ENCODE assay signal across 10 cellular contexts in the genomic region with DNA sequence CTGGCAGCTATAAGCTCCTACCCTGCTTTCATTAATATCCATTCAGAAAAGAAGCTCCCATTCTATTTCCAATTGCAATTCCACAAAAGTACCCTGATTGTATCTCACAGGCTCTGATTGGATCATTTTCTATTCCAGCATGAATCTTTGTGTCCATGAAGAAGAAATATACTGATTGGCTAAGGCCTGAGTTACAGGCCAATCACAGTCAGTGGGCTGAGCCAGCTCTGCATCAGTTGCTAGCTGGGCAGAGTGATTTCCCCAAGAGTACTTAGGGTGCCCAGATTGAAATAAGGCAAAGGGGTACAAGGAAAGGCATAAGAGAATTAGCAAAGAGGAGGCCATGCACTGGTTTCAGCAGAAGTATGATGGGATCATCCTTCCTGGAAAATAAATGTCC. TPM values are rescaled to one million over a fixed set of nuclear protein-coding genes. Genes with fewer than 3 reads are reported as not detected.
A peak's percentile ranks its signal among the peaks of the same experiment; 100 is the strongest.
DNase-seq lines count a peak whose midpoint lies in the region; ATAC-seq and TF ChIP-seq lines count a peak whose summit lies in the region.
"Had no signal": no experiment of that assay in that cellular context is flagged by ENCODE, and none has a peak within 500 bp of the region (broad histone marks: within the 10 kb centered on the region; RNA-seq: fewer than 3 reads in every experiment).

No MANE protein-coding gene starts in this region.

- peaks cover 11% of the 10 kb centered on the region for H3K4me1 Mint-ChIP-seq in activated naive CD8-positive, alpha-beta T cell treated with anti-CD3 and anti-CD28 coated beads for 36 hours
- H3K4me1 Mint-ChIP-seq in activated naive CD4-positive, alpha-beta T cell treated with anti-CD3 and anti-CD28 coated beads, Interleukin-2, amount 10 ng/mL, durations not matched to agents 7 days and 5 days = no peaks in the 10 kb centered on the region

- H3K4me3 Mint-ChIP-seq in activated naive CD8-positive, alpha-beta T cell treated with anti-CD3 and anti-CD28 coated beads for 36 hours = no peak overlapping the region
- H3K4me3 Mint-ChIP-seq in activated naive CD4-positive, alpha-beta T cell treated with anti-CD3 and anti-CD28 coated beads, Interleukin-2, amount 10 ng/mL, durations not matched to agents 7 days and 5 days = no peak overlapping the region

- no peak overlapping the region for H3K4me2 ChIP-seq in neuronal stem cell (ENCODE audit: insufficient read depth, low read length, poor library complexity, severe bottlenecking)

- H3K14ac ChIP-seq in neuronal stem cell (ENCODE audit: low read length) = no peak overlapping the region

- no peaks in the 10 kb centered on the region for H3K27me3 ChIP-seq in neuronal stem cell (ENCODE audit: control insufficient read depth in 3 of 3, insufficient read depth in 3 of 3, low read depth in 1 of 3, low read length in 3 of 3)

- H3K18ac ChIP-seq in neuronal stem cell (ENCODE audit: low read length) = no peak overlapping the region

- TF ChIP-seq CTCF in coronary artery (IDR thresholded peaks at IDR 0.05) = no peak

- H3K9ac ChIP-seq in neuronal stem cell (ENCODE audit: low read depth, low read length, poor library complexity) = no peak overlapping the region

- no peak overlapping the region for H3K27ac ChIP-seq in neuronal stem cell (replicated peaks; ENCODE audit: low read length)
- no peak overlapping the region for H3K27ac ChIP-seq in coronary artery

- no peak overlapping the region for H2AK5ac ChIP-seq in neuronal stem cell (ENCODE audit: low read depth, low read length)

- H4K91ac ChIP-seq in neuronal stem cell (ENCODE audit: low read depth, low read length, poor library complexity) = no peak overlapping the region

- no peaks in the 10 kb centered on the region for H3K79me1 ChIP-seq in neuronal stem cell (ENCODE audit: low read depth, low read length)

- H4K8ac ChIP-seq in neuronal stem cell (ENCODE audit: low read depth, low read length) = no peak overlapping the region

- H3K4ac ChIP-seq in neuronal stem cell (ENCODE audit: low read length) = no peak overlapping the region

- H2BK15ac ChIP-seq in neuronal stem cell (ENCODE audit: low read length) = no peak overlapping the region

- H3K36me3 Mint-ChIP-seq in activated naive CD8-positive, alpha-beta T cell treated with anti-CD3 and anti-CD28 coated beads for 36 hours = no peaks in the 10 kb centered on the region
- H3K36me3 Mint-ChIP-seq in activated naive CD4-positive, alpha-beta T cell treated with anti-CD3 and anti-CD28 coated beads, Interleukin-2, amount 10 ng/mL, durations not matched to agents 7 days and 5 days = no peaks in the 10 kb centered on the region

- peak overlapping the region; percentile 47 for H2AFZ ChIP-seq in neuronal stem cell (ENCODE audit: low read length)

- H3K9me3 Mint-ChIP-seq in activated naive CD8-positive, alpha-beta T cell treated with anti-CD3 and anti-CD28 coated beads for 36 hours = no peaks in the 10 kb centered on the region
- no peaks in the 10 kb centered on the region for H3K9me3 Mint-ChIP-seq in activated naive CD4-positive, alpha-beta T cell treated with anti-CD3 and anti-CD28 coated beads, Interleukin-2, amount 10 ng/mL, durations not matched to agents 7 days and 5 days

- DNase-seq in NCI-H1436 (lab: John Stamatoyannopoulos, UW) (peak; percentile 7), NCI-H1436 treated with DMSO at 0.1 percent for 48 hours (lab: John Stamatoyannopoulos, UW) (no peak), neuronal stem cell (ENCODE audit: low spot score) (no peak), coronary artery (ENCODE audit: low spot score) (no peak)
- no peak for DNase-seq in activated naive CD8-positive, alpha-beta T cell treated with anti-CD3 and anti-CD28 coated beads for 36 hours
- DNase-seq in activated naive CD4-positive, alpha-beta T cell treated with anti-CD3 and anti-CD28 coated beads, Interleukin-2, amount 10 ng/mL, durations not matched to agents 7 days and 5 days = no peak
- DNase-seq: NCI-H446 had no signal

- CTCF ChIA-PET in activated naive CD4-positive, alpha-beta T cell treated with anti-CD3 and anti-CD28 coated beads, Interleukin-2, amount 10 ng/mL, durations not matched to agents 7 days and 5 days (lab: Charles Lee) = no interaction called here

- peaks cover 0 to under 1% of the 10 kb centered on the region in 2 donors for H3K4me1 ChIP-seq in neuronal stem cell (ENCODE audit: control insufficient read depth in 2 of 2, insufficient read depth in 1 of 2, low read depth in 1 of 2, low read length in 2 of 2)

- H3K27me3 Mint-ChIP-seq in activated naive CD8-positive, alpha-beta T cell treated with anti-CD3 and anti-CD28 coated beads for 36 hours = peaks cover 8% of the 10 kb centered on the region
- peaks cover 8% of the 10 kb centered on the region for H3K27me3 Mint-ChIP-seq in activated naive CD4-positive, alpha-beta T cell treated with anti-CD3 and anti-CD28 coated beads, Interleukin-2, amount 10 ng/mL, durations not matched to agents 7 days and 5 days

- no peak overlapping the region for H2BK12ac ChIP-seq in neuronal stem cell (ENCODE audit: low read length)

- no peaks in the 10 kb centered on the region for H3K36me3 ChIP-seq in neuronal stem cell (replicated peaks in 1 of 2; ENCODE audit: control insufficient read depth in 2 of 2, insufficient read depth in 2 of 2, low read length in 2 of 2)

- H3K4me3 ChIP-seq in neuronal stem cell (ENCODE audit: low read length in 2 of 2) (no peak overlapping the region), coronary artery (no peak overlapping the region)

- H2BK5ac ChIP-seq in neuronal stem cell (ENCODE audit: low read length) = no peak overlapping the region

- no peak overlapping the region for H3K23ac ChIP-seq in neuronal stem cell (ENCODE audit: low read depth, low read length, poor library complexity)

- H2BK120ac ChIP-seq in neuronal stem cell (ENCODE audit: low read depth, low read length) = no peak overlapping the region

- no peak overlapping the region for H3K27ac Mint-ChIP-seq in activated naive CD8-positive, alpha-beta T cell treated with anti-CD3 and anti-CD28 coated beads for 36 hours
- H3K27ac Mint-ChIP-seq in activated naive CD4-positive, alpha-beta T cell treated with anti-CD3 and anti-CD28 coated beads, Interleukin-2, amount 10 ng/mL, durations not matched to agents 7 days and 5 days = no peak overlapping the region

- peak; percentile 92 for ATAC-seq in HG02759 (IDR thresholded peaks at IDR 0.05; ENCODE audit: unreplicated experiment)
- ATAC-seq in SK-N-SH treated with all-trans-retinoic acid at 6 μM for 48 hours = peak; percentile 84

- no peaks in the 10 kb centered on the region for H3K9me3 ChIP-seq in neuronal stem cell (replicated peaks in 1 of 2; ENCODE audit: control insufficient read depth in 2 of 2, insufficient read depth in 1 of 2, low read depth in 1 of 2, low read length in 2 of 2)

TF ChIP-seq in SK-N-SH treated with all-trans-retinoic acid at 6 μM for 48 hours, 23 proteins besides CTCF, POLR2A, EP300 and RAD21:
- TF ChIP-seq ZNF565 (CRISPR knock-in tag; conservative IDR thresholded peaks at IDR 0.05; ENCODE audit: low read depth) (no peak), ZFP3 (CRISPR knock-in tag; IDR thresholded peaks at IDR 0.05) (no peak), TCF4 (CRISPR knock-in tag; IDR thresholded peaks at IDR 0.05; ENCODE audit: borderline replicate concordance) (no peak), BACH2 (CRISPR knock-in tag; IDR thresholded peaks at IDR 0.05; ENCODE audit: borderline replicate concordance) (no peak), TOX (CRISPR knock-in tag; IDR thresholded peaks at IDR 0.05; ENCODE audit: borderline replicate concordance) (no peak), SNAI2 (CRISPR knock-in tag; IDR thresholded peaks at IDR 0.05) (no peak), ZFP30 (CRISPR knock-in tag; IDR thresholded peaks at IDR 0.05) (no peak), ZC3H10 (CRISPR knock-in tag; IDR thresholded peaks at IDR 0.05) (no peak), ISL1 (CRISPR knock-in tag; IDR thresholded peaks at IDR 0.05) (no peak)
- TF ChIP-seq, protein P1, sequence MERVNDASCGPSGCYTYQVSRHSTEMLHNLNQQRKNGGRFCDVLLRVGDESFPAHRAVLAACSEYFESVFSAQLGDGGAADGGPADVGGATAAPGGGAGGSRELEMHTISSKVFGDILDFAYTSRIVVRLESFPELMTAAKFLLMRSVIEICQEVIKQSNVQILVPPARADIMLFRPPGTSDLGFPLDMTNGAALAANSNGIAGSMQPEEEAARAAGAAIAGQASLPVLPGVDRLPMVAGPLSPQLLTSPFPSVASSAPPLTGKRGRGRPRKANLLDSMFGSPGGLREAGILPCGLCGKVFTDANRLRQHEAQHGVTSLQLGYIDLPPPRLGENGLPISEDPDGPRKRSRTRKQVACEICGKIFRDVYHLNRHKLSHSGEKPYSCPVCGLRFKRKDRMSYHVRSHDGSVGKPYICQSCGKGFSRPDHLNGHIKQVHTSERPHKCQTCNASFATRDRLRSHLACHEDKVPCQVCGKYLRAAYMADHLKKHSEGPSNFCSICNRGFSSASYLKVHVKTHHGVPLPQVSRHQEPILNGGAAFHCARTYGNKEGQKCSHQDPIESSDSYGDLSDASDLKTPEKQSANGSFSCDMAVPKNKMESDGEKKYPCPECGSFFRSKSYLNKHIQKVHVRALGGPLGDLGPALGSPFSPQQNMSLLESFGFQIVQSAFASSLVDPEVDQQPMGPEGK (CRISPR knock-in tag; IDR thresholded peaks at IDR 0.05; ENCODE audit: borderline replicate concordance) = no peak

RNA-seq across cellular contexts. Expression of a gene that starts 14.4 kb away (rescaled TPM):
- polyA plus RNA-seq in neuronal stem cell (2013, experiment 1 of 2) = not detected
- not detected for polyA plus RNA-seq in neuronal stem cell (2013, experiment 2 of 2)
- total RNA-seq in activated naive CD8-positive, alpha-beta T cell treated with anti-CD3 and anti-CD28 coated beads for 36 hours = not detected
- total RNA-seq: activated CD8-positive, alpha-beta memory T cell treated with anti-CD3 and anti-CD28 coated beads for 36 hours had no signal

RNA-seq across cellular contexts. Expression of a gene that starts 14.9 kb away (rescaled TPM):
- polyA plus RNA-seq in neuronal stem cell (2013, experiment 1 of 2) = not detected
- polyA plus RNA-seq in neuronal stem cell (2013, experiment 2 of 2) = not detected
- total RNA-seq in activated naive CD8-positive, alpha-beta T cell treated with anti-CD3 and anti-CD28 coated beads for 36 hours = not detected
- total RNA-seq: activated CD8-positive, alpha-beta memory T cell treated with anti-CD3 and anti-CD28 coated beads for 36 hours had no signal

RNA-seq across cellular contexts. Expression of a gene that starts 25.4 kb away (rescaled TPM):
- polyA plus RNA-seq in neuronal stem cell (2013, experiment 1 of 2) = 7.3 TPM
- polyA plus RNA-seq in neuronal stem cell (2013, experiment 2 of 2) = 6.9 TPM
- 1 to 10 TPM; 2.7 to 2.8 TPM for total RNA-seq in activated naive CD8-positive, alpha-beta T cell treated with anti-CD3 and anti-CD28 coated beads for 36 hours

RNA-seq across cellular contexts. Expression of a gene that starts 25.6 kb away (rescaled TPM):
- polyA plus RNA-seq in neuronal stem cell (2013, experiment 1 of 2) = 108 TPM
- 110 TPM for polyA plus RNA-seq in neuronal stem cell (2013, experiment 2 of 2)
- 100 to 1,000 TPM; 160 to 175 TPM for total RNA-seq in activated naive CD8-positive, alpha-beta T cell treated with anti-CD3 and anti-CD28 coated beads for 36 hours

RNA-seq across cellular contexts. Expression of a gene that starts 56.8 kb away (rescaled TPM):
- polyA plus RNA-seq in neuronal stem cell (2013, experiment 1 of 2) = not detected
- polyA plus RNA-seq in neuronal stem cell (2013, experiment 2 of 2) = not detected
- total RNA-seq in activated naive CD8-positive, alpha-beta T cell treated with anti-CD3 and anti-CD28 coated beads for 36 hours = not detected
- total RNA-seq: activated CD8-positive, alpha-beta memory T cell treated with anti-CD3 and anti-CD28 coated beads for 36 hours had no signal
